30 cellular contexts compared by ENCODE assay signal in genomic region chr22:26433805-26434204, GRCh38.
"Had no signal": no experiment of that assay in that cellular context is flagged by ENCODE, and none has a peak within 500 bp of the region (broad histone marks: within the 10 kb centered on the region; RNA-seq: fewer than 3 reads in every experiment).

No MANE protein-coding gene starts in this region.

- H3K4me1 ChIP-seq: lower lobe of right lung had no signal

- H3K27ac ChIP-seq: left lung, lower lobe of right lung, neural progenitor cell, ovary, prostate gland, skin epidermis, stomach, testis, thyroid gland, transverse colon, upper lobe of left lung had no signal

- ATAC-seq: left colon, left lung, lower lobe of right lung, natural killer cell, right cardiac atrium, sciatic nerve had no signal

- H3K4me3 ChIP-seq: left lung, lower lobe of right lung, neural progenitor cell, ovary, prostate gland, skin epidermis, stomach, testis, thyroid gland, transverse colon, upper lobe of left lung had no signal

- H3K27ac Mint-ChIP-seq: mesothelial cell of epicardium, natural killer cell, nephron progenitor cell, neural progenitor cell had no signal

- FAIRE-seq: islet of Langerhans, kidney had no signal

- DNase-seq: hypothalamus; immature natural killer cell; kidney; left colon; left lung; lower lobe of right lung; mammary epithelial cell; mesendoderm; naive B cell; natural killer cell; nephron progenitor cell; ovary; retina; right cardiac atrium; stimulated activated CD4-positive, alpha-beta T cell treated with anti-CD3 and anti-CD28 coated beads, Interleukin-12 subunit alpha, Interleukin-12 subunit beta, amount 100 ng/mL, for 4 hours; stimulated activated CD4-positive, alpha-beta T cell treated with anti-CD3 and anti-CD28 coated beads, Interleukin-15, amount 100 ng/mL, for 24 hours; stimulated activated CD4-positive, alpha-beta T cell treated with anti-CD3 and anti-CD28 coated beads, Interleukin-2, amount 100 ng/mL, for 24 hours; stimulated activated CD4-positive, alpha-beta T cell treated with anti-CD3 and anti-CD28 coated beads, Interleukin-4, amount 100 ng/mL, for 1 hour; stimulated activated naive CD4-positive, alpha-beta T cell; stomach; testis; thyroid gland; transverse colon; upper lobe of left lung had no signal

- H3K27me3 ChIP-seq: left lung, ovary, testis, thyroid gland, transverse colon, upper lobe of left lung had no signal

- H2AFZ ChIP-seq: neural progenitor cell had no signal

- H3K36me3 Mint-ChIP-seq: mesothelial cell of epicardium, neural progenitor cell had no signal

- H3K27me3 Mint-ChIP-seq: naive B cell had no signal

- H3K9me3 ChIP-seq: left lung, lower lobe of right lung, ovary, prostate gland, stomach, testis, thyroid gland, transverse colon, upper lobe of left lung had no signal

- H3K4me2 ChIP-seq: neural progenitor cell had no signal

- H3K9ac ChIP-seq: neural progenitor cell had no signal

- H3K9me3 Mint-ChIP-seq: immature natural killer cell, mesothelial cell of epicardium, naive B cell, natural killer cell, nephron progenitor cell, neural progenitor cell had no signal

- H3K4me3 Mint-ChIP-seq: immature natural killer cell, mesothelial cell of epicardium, natural killer cell, nephron progenitor cell, neural progenitor cell had no signal

- H3K36me3 ChIP-seq: lower lobe of right lung, neural progenitor cell, ovary, prostate gland, thyroid gland, transverse colon, upper lobe of left lung had no signal
